In the genomic region with DNA sequence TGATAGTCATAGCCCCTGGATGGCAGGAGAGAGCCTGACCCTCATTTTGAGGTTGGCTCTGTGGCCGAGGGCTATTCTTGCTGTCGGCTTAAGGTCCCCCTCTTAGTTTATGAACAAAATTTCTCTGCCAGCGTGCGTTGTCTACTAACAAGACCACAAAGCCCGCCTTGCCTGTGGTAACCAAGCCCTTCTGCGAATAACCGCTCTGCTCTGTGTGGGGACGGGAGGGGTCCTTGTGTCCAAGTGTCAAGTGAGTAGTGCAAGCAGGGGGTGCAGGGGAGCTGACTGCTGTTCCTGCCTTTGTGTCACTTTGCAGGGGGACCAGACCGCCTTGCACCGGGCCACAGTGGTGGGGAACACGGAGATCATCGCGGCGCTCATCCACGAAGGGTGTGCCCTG, we compare ENCODE assay signal across 27 cellular contexts.
"Had no signal": no experiment of that assay in that cellular context is flagged by ENCODE, and none has a peak within 500 bp of the region (broad histone marks: within the 10 kb centered on the region; RNA-seq: fewer than 3 reads in every experiment).

No MANE protein-coding gene starts in this region.

- H3K9me3 ChIP-seq: left lung, lower lobe of right lung, pancreas, prostate gland, sigmoid colon, spleen, tibial nerve, upper lobe of left lung, vagina had no signal

- H3K27me3 Mint-ChIP-seq: naive thymus-derived CD8-positive, alpha-beta T cell; stimulated activated memory B cell treated with anti-CD40 and anti-IgM and Interleukin-4, amounts not matched to agents 10 μg/mL and 1 μg/mL and 100 μg/mL, for 72 hours; stimulated activated naive CD8-positive, alpha-beta T cell treated with anti-CD3 and anti-CD28 coated beads, Interleukin-15, amount 100 ng/mL, for 72 hours had no signal

- FAIRE-seq: keratinocyte, pancreas, small intestine had no signal

- H3K27ac Mint-ChIP-seq: naive thymus-derived CD8-positive, alpha-beta T cell; nephron; stimulated activated memory B cell treated with anti-CD40 and anti-IgM and Interleukin-4, amounts not matched to agents 10 μg/mL and 1 μg/mL and 100 μg/mL, for 72 hours; stimulated activated naive CD8-positive, alpha-beta T cell treated with anti-CD3 and anti-CD28 coated beads, Interleukin-15, amount 100 ng/mL, for 72 hours had no signal

- H3K9me3 Mint-ChIP-seq: nephron had no signal

- H3K27me3 ChIP-seq: left lung, pancreas, sigmoid colon, spleen, tibial nerve, upper lobe of left lung, vagina had no signal

- H3K27ac ChIP-seq: left lung, lower lobe of right lung, pancreas, prostate gland, sigmoid colon, spleen, tibial nerve, upper lobe of left lung, vagina had no signal

- DNase-seq: hippocampal formation; kidney glomerular epithelial cell; left cardiac atrium; left lung; lower lobe of right lung; mammary epithelial cell; naive thymus-derived CD8-positive, alpha-beta T cell; nucleus accumbens; pancreas; posterior cingulate gyrus; right cardiac atrium; sigmoid colon; small intestine; spleen; stimulated activated CD4-positive, alpha-beta T cell treated with anti-CD3 and anti-CD28 coated beads, Interleukin-2, amount 100 ng/mL, for 48 hours; stimulated activated CD4-positive, alpha-beta T cell treated with anti-CD3 and anti-CD28 coated beads, Interleukin-4, amount 100 ng/mL, for 4 hours; stimulated activated CD8-positive, alpha-beta memory T cell treated with anti-CD3 and anti-CD28 coated beads, Interleukin-4, amount 100 ng/mL, for 48 hours; stimulated activated naive CD4-positive, alpha-beta T cell treated with Interleukin-2 at 50 U/mL for 16 hours; stimulated activated naive CD8-positive, alpha-beta T cell treated with anti-CD3 and anti-CD28 coated beads, Interleukin-15, amount 100 ng/mL, for 72 hours; substantia nigra had no signal

- H3K4me1 ChIP-seq: left lung, lower lobe of right lung, pancreas, prostate gland, sigmoid colon, spleen, tibial nerve, upper lobe of left lung, vagina had no signal

- H3K4me3 Mint-ChIP-seq: naive thymus-derived CD8-positive, alpha-beta T cell; nephron; stimulated activated memory B cell treated with anti-CD40 and anti-IgM and Interleukin-4, amounts not matched to agents 10 μg/mL and 1 μg/mL and 100 μg/mL, for 72 hours; stimulated activated naive CD8-positive, alpha-beta T cell treated with anti-CD3 and anti-CD28 coated beads, Interleukin-15, amount 100 ng/mL, for 72 hours had no signal

- H3K36me3 ChIP-seq: left lung, lower lobe of right lung, pancreas, prostate gland, sigmoid colon, upper lobe of left lung, vagina had no signal

- ATAC-seq: left cardiac atrium; left lung; naive thymus-derived CD8-positive, alpha-beta T cell; pancreas; stimulated activated memory B cell treated with anti-CD40 and anti-IgM and Interleukin-4, amounts not matched to agents 10 μg/mL and 1 μg/mL and 100 μg/mL, for 72 hours; stimulated activated naive CD8-positive, alpha-beta T cell treated with anti-CD3 and anti-CD28 coated beads, Interleukin-15, amount 100 ng/mL, for 72 hours had no signal

- H3K4me3 ChIP-seq: left lung, lower lobe of right lung, pancreas, prostate gland, sigmoid colon, spleen, tibial nerve, upper lobe of left lung, vagina had no signal
